2 cellular contexts compared by ENCODE assay signal in the genomic region with DNA sequence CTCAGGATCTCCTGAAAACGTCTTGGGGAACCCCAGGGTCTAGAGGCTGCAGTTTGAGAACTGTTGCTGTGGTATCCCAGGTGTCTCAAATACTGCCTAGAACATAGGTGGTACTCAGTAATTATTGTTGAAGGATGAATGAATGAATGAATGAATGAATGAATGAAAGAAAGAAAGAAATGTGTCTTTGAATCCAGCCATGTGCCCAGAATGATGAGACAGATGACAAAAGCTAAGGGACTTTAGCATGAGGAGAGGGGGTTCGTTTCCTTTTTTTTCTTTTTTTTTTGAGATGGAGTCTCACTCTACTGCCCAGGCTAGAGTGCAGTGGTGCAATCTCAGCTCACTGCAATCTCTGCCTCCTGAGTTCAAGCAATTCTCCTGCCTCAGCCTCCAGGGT.
TF ChIP-seq lines count a peak whose summit lies in the region.

No MANE protein-coding gene starts in this region.

TF ChIP-seq in GM23338, 12 proteins besides CTCF, POLR2A, EP300 and RAD21 (continued from another document):
- TF ChIP-seq, protein P1, sequence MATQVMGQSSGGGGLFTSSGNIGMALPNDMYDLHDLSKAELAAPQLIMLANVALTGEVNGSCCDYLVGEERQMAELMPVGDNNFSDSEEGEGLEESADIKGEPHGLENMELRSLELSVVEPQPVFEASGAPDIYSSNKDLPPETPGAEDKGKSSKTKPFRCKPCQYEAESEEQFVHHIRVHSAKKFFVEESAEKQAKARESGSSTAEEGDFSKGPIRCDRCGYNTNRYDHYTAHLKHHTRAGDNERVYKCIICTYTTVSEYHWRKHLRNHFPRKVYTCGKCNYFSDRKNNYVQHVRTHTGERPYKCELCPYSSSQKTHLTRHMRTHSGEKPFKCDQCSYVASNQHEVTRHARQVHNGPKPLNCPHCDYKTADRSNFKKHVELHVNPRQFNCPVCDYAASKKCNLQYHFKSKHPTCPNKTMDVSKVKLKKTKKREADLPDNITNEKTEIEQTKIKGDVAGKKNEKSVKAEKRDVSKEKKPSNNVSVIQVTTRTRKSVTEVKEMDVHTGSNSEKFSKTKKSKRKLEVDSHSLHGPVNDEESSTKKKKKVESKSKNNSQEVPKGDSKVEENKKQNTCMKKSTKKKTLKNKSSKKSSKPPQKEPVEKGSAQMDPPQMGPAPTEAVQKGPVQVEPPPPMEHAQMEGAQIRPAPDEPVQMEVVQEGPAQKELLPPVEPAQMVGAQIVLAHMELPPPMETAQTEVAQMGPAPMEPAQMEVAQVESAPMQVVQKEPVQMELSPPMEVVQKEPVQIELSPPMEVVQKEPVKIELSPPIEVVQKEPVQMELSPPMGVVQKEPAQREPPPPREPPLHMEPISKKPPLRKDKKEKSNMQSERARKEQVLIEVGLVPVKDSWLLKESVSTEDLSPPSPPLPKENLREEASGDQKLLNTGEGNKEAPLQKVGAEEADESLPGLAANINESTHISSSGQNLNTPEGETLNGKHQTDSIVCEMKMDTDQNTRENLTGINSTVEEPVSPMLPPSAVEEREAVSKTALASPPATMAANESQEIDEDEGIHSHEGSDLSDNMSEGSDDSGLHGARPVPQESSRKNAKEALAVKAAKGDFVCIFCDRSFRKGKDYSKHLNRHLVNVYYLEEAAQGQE (IDR thresholded peaks at IDR 0.05; ENCODE audit: unreplicated experiment) = no peak
- TF ChIP-seq POLR2AphosphoS5 (IDR thresholded peaks at IDR 0.05; ENCODE audit: low read depth) (no peak), JUNB (IDR thresholded peaks at IDR 0.05; ENCODE audit: unreplicated experiment) (no peak), ZNF331 (CRISPR knock-in tag; IDR thresholded peaks at IDR 0.05; ENCODE audit: low read depth) (no peak), STAT1 (IDR thresholded peaks at IDR 0.05; ENCODE audit: unreplicated experiment) (no peak)
- TF ChIP-seq, protein P2, sequence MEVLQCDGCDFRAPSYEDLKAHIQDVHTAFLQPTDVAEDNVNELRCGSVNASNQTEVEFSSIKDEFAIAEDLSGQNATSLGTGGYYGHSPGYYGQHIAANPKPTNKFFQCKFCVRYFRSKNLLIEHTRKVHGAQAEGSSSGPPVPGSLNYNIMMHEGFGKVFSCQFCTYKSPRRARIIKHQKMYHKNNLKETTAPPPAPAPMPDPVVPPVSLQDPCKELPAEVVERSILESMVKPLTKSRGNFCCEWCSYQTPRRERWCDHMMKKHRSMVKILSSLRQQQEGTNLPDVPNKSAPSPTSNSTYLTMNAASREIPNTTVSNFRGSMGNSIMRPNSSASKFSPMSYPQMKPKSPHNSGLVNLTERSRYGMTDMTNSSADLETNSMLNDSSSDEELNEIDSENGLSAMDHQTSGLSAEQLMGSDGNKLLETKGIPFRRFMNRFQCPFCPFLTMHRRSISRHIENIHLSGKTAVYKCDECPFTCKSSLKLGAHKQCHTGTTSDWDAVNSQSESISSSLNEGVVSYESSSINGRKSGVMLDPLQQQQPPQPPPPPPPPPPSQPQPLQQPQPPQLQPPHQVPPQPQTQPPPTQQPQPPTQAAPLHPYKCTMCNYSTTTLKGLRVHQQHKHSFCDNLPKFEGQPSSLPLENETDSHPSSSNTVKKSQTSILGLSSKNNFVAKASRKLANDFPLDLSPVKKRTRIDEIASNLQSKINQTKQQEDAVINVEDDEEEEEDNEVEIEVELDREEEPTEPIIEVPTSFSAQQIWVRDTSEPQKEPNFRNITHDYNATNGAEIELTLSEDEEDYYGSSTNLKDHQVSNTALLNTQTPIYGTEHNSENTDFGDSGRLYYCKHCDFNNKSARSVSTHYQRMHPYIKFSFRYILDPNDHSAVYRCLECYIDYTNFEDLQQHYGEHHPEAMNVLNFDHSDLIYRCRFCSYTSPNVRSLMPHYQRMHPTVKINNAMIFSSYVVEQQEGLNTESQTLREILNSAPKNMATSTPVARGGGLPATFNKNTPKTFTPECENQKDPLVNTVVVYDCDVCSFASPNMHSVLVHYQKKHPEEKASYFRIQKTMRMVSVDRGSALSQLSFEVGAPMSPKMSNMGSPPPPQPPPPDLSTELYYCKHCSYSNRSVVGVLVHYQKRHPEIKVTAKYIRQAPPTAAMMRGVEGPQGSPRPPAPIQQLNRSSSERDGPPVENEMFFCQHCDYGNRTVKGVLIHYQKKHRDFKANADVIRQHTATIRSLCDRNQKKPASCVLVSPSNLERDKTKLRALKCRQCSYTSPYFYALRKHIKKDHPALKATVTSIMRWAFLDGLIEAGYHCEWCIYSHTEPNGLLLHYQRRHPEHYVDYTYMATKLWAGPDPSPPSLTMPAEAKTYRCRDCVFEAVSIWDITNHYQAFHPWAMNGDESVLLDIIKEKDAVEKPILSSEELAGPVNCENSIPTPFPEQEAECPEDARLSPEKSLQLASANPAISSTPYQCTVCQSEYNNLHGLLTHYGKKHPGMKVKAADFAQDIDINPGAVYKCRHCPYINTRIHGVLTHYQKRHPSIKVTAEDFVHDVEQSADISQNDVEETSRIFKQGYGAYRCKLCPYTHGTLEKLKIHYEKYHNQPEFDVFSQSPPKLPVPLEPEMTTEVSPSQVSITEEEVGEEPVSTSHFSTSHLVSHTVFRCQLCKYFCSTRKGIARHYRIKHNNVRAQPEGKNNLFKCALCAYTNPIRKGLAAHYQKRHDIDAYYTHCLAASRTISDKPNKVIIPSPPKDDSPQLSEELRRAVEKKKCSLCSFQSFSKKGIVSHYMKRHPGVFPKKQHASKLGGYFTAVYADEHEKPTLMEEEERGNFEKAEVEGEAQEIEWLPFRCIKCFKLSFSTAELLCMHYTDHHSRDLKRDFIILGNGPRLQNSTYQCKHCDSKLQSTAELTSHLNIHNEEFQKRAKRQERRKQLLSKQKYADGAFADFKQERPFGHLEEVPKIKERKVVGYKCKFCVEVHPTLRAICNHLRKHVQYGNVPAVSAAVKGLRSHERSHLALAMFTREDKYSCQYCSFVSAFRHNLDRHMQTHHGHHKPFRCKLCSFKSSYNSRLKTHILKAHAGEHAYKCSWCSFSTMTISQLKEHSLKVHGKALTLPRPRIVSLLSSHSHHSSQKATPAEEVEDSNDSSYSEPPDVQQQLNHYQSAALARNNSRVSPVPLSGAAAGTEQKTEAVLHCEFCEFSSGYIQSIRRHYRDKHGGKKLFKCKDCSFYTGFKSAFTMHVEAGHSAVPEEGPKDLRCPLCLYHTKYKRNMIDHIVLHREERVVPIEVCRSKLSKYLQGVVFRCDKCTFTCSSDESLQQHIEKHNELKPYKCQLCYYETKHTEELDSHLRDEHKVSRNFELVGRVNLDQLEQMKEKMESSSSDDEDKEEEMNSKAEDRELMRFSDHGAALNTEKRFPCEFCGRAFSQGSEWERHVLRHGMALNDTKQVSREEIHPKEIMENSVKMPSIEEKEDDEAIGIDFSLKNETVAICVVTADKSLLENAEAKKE (CRISPR knock-in tag; IDR thresholded peaks at IDR 0.05) = no peak

TF ChIP-seq in WTC11, 78 proteins besides CTCF, POLR2A, EP300 and RAD21 (continues in another document):
- TF ChIP-seq, protein P3, sequence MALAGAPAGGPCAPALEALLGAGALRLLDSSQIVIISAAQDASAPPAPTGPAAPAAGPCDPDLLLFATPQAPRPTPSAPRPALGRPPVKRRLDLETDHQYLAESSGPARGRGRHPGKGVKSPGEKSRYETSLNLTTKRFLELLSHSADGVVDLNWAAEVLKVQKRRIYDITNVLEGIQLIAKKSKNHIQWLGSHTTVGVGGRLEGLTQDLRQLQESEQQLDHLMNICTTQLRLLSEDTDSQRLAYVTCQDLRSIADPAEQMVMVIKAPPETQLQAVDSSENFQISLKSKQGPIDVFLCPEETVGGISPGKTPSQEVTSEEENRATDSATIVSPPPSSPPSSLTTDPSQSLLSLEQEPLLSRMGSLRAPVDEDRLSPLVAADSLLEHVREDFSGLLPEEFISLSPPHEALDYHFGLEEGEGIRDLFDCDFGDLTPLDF (CRISPR knock-in tag; IDR thresholded peaks at IDR 0.05) = no peak
- TF ChIP-seq, protein P4, sequence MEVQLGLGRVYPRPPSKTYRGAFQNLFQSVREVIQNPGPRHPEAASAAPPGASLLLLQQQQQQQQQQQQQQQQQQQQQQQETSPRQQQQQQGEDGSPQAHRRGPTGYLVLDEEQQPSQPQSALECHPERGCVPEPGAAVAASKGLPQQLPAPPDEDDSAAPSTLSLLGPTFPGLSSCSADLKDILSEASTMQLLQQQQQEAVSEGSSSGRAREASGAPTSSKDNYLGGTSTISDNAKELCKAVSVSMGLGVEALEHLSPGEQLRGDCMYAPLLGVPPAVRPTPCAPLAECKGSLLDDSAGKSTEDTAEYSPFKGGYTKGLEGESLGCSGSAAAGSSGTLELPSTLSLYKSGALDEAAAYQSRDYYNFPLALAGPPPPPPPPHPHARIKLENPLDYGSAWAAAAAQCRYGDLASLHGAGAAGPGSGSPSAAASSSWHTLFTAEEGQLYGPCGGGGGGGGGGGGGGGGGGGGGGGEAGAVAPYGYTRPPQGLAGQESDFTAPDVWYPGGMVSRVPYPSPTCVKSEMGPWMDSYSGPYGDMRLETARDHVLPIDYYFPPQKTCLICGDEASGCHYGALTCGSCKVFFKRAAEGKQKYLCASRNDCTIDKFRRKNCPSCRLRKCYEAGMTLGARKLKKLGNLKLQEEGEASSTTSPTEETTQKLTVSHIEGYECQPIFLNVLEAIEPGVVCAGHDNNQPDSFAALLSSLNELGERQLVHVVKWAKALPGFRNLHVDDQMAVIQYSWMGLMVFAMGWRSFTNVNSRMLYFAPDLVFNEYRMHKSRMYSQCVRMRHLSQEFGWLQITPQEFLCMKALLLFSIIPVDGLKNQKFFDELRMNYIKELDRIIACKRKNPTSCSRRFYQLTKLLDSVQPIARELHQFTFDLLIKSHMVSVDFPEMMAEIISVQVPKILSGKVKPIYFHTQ (CRISPR knock-in tag; IDR thresholded peaks at IDR 0.05) = no peak
- TF ChIP-seq, protein P5, sequence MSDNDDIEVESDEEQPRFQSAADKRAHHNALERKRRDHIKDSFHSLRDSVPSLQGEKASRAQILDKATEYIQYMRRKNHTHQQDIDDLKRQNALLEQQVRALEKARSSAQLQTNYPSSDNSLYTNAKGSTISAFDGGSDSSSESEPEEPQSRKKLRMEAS (CRISPR knock-in tag; IDR thresholded peaks at IDR 0.05) = no peak
- TF ChIP-seq, protein P6, sequence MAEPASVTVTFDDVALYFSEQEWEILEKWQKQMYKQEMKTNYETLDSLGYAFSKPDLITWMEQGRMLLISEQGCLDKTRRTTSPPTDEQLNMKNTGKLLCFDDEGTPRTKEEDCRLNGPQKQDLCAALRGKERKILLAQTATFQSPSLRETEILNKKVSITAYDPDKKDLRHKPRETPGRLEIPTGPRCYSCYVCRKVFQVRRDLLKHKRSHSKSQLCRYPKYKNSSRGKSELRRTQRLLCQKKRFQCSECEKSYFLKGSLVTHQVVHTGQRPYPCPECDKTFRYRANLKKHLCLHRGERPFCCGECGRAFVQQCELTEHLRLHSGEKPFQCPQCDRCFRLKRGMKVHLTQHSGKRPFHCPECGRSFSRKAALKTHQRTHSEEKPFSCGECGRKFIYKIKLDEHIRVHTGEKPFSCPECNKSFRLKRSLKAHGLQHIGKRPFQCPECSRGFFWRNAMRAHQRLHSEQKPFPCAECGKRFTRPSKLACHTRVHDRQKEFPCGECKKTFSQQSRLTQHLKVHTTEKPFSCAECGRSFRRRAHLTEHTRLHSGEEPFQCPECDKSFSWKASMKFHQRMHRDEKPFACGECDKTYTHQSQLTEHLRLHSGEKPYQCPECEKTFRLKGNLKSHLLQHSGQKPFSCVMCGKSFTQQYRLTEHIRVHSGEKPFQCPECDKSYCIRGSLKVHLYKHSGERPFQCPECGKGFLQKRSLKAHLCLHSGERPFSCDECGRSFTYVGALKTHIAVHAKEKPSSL (CRISPR knock-in tag; conservative IDR thresholded peaks at IDR 0.05) = no peak
- TF ChIP-seq, protein P7, sequence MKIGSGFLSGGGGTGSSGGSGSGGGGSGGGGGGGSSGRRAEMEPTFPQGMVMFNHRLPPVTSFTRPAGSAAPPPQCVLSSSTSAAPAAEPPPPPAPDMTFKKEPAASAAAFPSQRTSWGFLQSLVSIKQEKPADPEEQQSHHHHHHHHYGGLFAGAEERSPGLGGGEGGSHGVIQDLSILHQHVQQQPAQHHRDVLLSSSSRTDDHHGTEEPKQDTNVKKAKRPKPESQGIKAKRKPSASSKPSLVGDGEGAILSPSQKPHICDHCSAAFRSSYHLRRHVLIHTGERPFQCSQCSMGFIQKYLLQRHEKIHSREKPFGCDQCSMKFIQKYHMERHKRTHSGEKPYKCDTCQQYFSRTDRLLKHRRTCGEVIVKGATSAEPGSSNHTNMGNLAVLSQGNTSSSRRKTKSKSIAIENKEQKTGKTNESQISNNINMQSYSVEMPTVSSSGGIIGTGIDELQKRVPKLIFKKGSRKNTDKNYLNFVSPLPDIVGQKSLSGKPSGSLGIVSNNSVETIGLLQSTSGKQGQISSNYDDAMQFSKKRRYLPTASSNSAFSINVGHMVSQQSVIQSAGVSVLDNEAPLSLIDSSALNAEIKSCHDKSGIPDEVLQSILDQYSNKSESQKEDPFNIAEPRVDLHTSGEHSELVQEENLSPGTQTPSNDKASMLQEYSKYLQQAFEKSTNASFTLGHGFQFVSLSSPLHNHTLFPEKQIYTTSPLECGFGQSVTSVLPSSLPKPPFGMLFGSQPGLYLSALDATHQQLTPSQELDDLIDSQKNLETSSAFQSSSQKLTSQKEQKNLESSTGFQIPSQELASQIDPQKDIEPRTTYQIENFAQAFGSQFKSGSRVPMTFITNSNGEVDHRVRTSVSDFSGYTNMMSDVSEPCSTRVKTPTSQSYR (CRISPR knock-in tag; IDR thresholded peaks at IDR 0.05) = no peak
- TF ChIP-seq IRF2 (CRISPR knock-in tag; IDR thresholded peaks at IDR 0.05; ENCODE audit: borderline replicate concordance, low read depth) (no peak), KAT7 (CRISPR knock-in tag; IDR thresholded peaks at IDR 0.05; ENCODE audit: borderline replicate concordance) (no peak), ZNF423 (CRISPR knock-in tag; IDR thresholded peaks at IDR 0.05) (no peak), MYBL2 (CRISPR knock-in tag; IDR thresholded peaks at IDR 0.05) (no peak), JAZF1 (CRISPR knock-in tag; IDR thresholded peaks at IDR 0.05) (no peak), CREB1 (CRISPR knock-in tag; IDR thresholded peaks at IDR 0.05) (no peak), SOX15 (CRISPR knock-in tag; IDR thresholded peaks at IDR 0.05) (no peak)
- TF ChIP-seq, protein P8, sequence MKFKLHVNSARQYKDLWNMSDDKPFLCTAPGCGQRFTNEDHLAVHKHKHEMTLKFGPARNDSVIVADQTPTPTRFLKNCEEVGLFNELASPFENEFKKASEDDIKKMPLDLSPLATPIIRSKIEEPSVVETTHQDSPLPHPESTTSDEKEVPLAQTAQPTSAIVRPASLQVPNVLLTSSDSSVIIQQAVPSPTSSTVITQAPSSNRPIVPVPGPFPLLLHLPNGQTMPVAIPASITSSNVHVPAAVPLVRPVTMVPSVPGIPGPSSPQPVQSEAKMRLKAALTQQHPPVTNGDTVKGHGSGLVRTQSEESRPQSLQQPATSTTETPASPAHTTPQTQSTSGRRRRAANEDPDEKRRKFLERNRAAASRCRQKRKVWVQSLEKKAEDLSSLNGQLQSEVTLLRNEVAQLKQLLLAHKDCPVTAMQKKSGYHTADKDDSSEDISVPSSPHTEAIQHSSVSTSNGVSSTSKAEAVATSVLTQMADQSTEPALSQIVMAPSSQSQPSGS (CRISPR knock-in tag; IDR thresholded peaks at IDR 0.05; ENCODE audit: borderline replicate concordance, low read depth) = no peak
- TF ChIP-seq, protein P9, sequence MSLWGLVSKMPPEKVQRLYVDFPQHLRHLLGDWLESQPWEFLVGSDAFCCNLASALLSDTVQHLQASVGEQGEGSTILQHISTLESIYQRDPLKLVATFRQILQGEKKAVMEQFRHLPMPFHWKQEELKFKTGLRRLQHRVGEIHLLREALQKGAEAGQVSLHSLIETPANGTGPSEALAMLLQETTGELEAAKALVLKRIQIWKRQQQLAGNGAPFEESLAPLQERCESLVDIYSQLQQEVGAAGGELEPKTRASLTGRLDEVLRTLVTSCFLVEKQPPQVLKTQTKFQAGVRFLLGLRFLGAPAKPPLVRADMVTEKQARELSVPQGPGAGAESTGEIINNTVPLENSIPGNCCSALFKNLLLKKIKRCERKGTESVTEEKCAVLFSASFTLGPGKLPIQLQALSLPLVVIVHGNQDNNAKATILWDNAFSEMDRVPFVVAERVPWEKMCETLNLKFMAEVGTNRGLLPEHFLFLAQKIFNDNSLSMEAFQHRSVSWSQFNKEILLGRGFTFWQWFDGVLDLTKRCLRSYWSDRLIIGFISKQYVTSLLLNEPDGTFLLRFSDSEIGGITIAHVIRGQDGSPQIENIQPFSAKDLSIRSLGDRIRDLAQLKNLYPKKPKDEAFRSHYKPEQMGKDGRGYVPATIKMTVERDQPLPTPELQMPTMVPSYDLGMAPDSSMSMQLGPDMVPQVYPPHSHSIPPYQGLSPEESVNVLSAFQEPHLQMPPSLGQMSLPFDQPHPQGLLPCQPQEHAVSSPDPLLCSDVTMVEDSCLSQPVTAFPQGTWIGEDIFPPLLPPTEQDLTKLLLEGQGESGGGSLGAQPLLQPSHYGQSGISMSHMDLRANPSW (CRISPR knock-in tag; conservative IDR thresholded peaks at IDR 0.05; ENCODE audit: low read depth) = no peak
